25 cellular contexts compared by ENCODE assay signal in the genomic region with DNA sequence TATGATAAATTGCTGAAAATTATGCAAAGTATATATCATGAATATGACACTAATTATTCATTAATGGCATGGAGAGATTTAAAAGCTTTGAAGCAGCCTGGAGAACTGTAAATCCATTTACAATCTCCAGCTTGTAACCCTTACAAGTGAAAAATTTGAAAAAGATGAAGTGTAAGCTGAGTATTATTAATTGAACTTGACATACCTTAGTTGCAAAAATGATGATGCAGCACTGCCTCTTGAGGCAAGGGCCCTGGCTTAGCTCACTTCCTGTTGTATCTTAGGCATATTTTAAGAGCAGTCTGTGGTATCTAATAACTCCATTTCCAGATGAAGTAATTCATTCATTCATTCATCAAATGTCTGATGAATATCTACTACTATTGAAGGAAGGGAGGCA.
DNase-seq lines count a peak whose midpoint lies in the region; ATAC-seq and TF ChIP-seq lines count a peak whose summit lies in the region.
"Had no signal": no experiment of that assay in that cellular context is flagged by ENCODE, and none has a peak within 500 bp of the region (broad histone marks: within the 10 kb centered on the region; RNA-seq: fewer than 3 reads in every experiment).

No MANE protein-coding gene starts in this region.

- H3K4me1 ChIP-seq in MM.1S (ENCODE audit: low read length) (peaks cover 35% of the 10 kb centered on the region), left lung (no peaks in the 10 kb centered on the region)
- H3K4me1 ChIP-seq: body of pancreas, neural progenitor cell, spleen had no signal

- H2AFZ ChIP-seq in MM.1S (ENCODE audit: low read length) = no peak overlapping the region
- H2AFZ ChIP-seq: neural progenitor cell had no signal

- H4K20me1 ChIP-seq in MM.1S (ENCODE audit: insufficient read depth, low read length) = no peaks in the 10 kb centered on the region

- H3K9me2 ChIP-seq in MM.1S (replicated peaks; ENCODE audit: insufficient read depth, low read length) = no peaks in the 10 kb centered on the region

- DNase-seq in ELR (ENCODE audit: low read depth) (peak; percentile 36), MM.1S (peak; percentile 80), choroid plexus epithelial cell (ENCODE audit: low read depth) (peak; percentile 30), left lung (no peak), T-helper 1 cell (no peak), NOMO-1 (lab: John Stamatoyannopoulos, UW; ENCODE audit: unreplicated experiment in 2 of 2) (no peak)
- DNase-seq: activated CD4-positive, CD25-positive, alpha-beta regulatory T cell treated with anti-CD3 and anti-CD28 coated beads, Interleukin-2, amount 50 U/mL, for 72 hours; activated CD8-positive, alpha-beta T cell treated with anti-CD3 and anti-CD28 coated beads for 36 hours; activated gamma-delta T cell treated with Interleukin-2 at 50 U/mL for 16 hours; activated T-cell treated with anti-CD3 and anti-CD28 coated beads for 4 hours; body of pancreas; C1 segment of cervical spinal cord; effector CD8-positive, alpha-beta T cell; GDM1; mammary epithelial cell; NCI-H1048; NCI-H774; right cardiac atrium; SHP77 treated with DMSO at 0.1 percent for 48 hours; spleen; stimulated activated CD4-positive, alpha-beta T cell treated with anti-CD3 and anti-CD28 coated beads, Interleukin-4, amount 100 ng/mL, for 1 hour had no signal

- intact Hi-C loops in left lung (cut with DNase I) = no loop called here

- no peaks in the 10 kb centered on the region for H3K36me3 ChIP-seq in MM.1S (replicated peaks; ENCODE audit: insufficient read depth, low read length)
- H3K36me3 ChIP-seq in left lung = no peaks in the 10 kb centered on the region
- H3K36me3 ChIP-seq: neural progenitor cell, spleen had no signal

- no peak overlapping the region for H3K9ac ChIP-seq in MM.1S (ENCODE audit: low read length)
- H3K9ac ChIP-seq: neural progenitor cell had no signal

- no peaks in the 10 kb centered on the region; the same call in none of the 2 replicates for H3F3A ChIP-seq in MM.1S (ENCODE audit: insufficient read depth, low read length)

- TF ChIP-seq CTCF in MM.1S (IDR thresholded peaks at IDR 0.05; ENCODE audit: low read length) = 0 out of 2 replicates have a peak, but pooled peaks have one; percentile 6
- no peak for TF ChIP-seq CTCF in choroid plexus epithelial cell (conservative IDR thresholded peaks at IDR 0.05; ENCODE audit: low read depth, low read length)
- no peak for TF ChIP-seq CTCF in left lung (IDR thresholded peaks at IDR 0.05)

- H3K4me3 ChIP-seq in MM.1S (ENCODE audit: low read length) (no peak overlapping the region), choroid plexus epithelial cell (ENCODE audit: low read depth, low read length) (no peak overlapping the region), left lung (no peak overlapping the region)
- H3K4me3 ChIP-seq: body of pancreas, neural progenitor cell, spleen had no signal

- ATAC-seq in left lung (peak; percentile 62), GM21526 (IDR thresholded peaks at IDR 0.05; ENCODE audit: low FRiP score, unreplicated experiment) (no peak)
- ATAC-seq: activated CD8-positive, alpha-beta T cell treated with anti-CD3 and anti-CD28 coated beads for 36 hours; body of pancreas; esophagus mucosa; right cardiac atrium; stimulated activated memory B cell treated with anti-CD40 and anti-IgM and Interleukin-4, amounts not matched to agents 10 μg/mL and 1 μg/mL and 100 μg/mL, for 72 hours had no signal

- H3K9me3 ChIP-seq in MM.1S (replicated peaks; ENCODE audit: insufficient read depth, low read length) (no peaks in the 10 kb centered on the region), left lung (no peaks in the 10 kb centered on the region)
- H3K9me3 ChIP-seq: body of pancreas, spleen had no signal

- no peaks in the 10 kb centered on the region for H3K79me2 ChIP-seq in MM.1S (ENCODE audit: low read length)

- H3K27me3 ChIP-seq in MM.1S (replicated peaks; ENCODE audit: insufficient read depth, low read length) (no peaks in the 10 kb centered on the region), left lung (no peaks in the 10 kb centered on the region)
- H3K27me3 ChIP-seq: body of pancreas, neural progenitor cell, spleen had no signal

- H3K4me2 ChIP-seq in MM.1S (ENCODE audit: low read depth, low read length) = peak overlapping the region; percentile 14; the same call in 1 of the 2 replicates
- H3K4me2 ChIP-seq: neural progenitor cell had no signal

- H3K27ac ChIP-seq in MM.1S (ENCODE audit: low read length) (no peak overlapping the region), left lung (no peak overlapping the region)
- H3K27ac ChIP-seq: body of pancreas, neural progenitor cell, spleen had no signal

Comparison
In these comparisons a context has a peak if more than half of its experiments do, and no peak if none do; other contexts are left out.
1. DNase-seq: peak in ELR (single experiment), MM.1S (single experiment) and choroid plexus epithelial cell (single experiment); none in left lung (0 of 2), T-helper 1 cell (0 of 5) and NOMO-1 (0 of 2).